In the genomic region with DNA sequence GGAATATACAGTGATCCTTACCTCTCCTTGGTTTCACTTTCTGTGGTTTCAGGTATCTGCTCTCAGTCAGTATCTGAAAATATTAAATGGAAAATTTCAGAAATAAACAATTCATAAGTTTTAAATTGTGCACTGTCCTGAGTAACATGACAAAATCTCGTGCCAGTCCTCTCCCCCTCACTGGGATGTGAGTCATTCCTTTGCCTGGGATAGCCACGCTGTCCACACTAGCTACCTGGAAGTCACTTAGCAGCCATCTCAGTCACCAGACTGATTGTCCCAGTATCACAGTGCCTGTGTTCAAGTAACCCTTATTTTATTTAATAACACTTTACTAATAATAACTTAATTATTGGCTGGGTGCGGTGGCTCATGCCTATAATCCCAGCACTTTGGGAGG, we compare ENCODE assay signal across 21 cellular contexts.
"Had no signal": no experiment of that assay in that cellular context is flagged by ENCODE, and none has a peak within 500 bp of the region (broad histone marks: within the 10 kb centered on the region; RNA-seq: fewer than 3 reads in every experiment).

No MANE protein-coding gene starts in this region.

- H3K4me3 ChIP-seq: cardiac muscle cell, left lung, spleen, upper lobe of right lung had no signal

- H3K36me3 ChIP-seq: cardiac muscle cell, left lung, spleen, upper lobe of right lung had no signal

- DNase-seq: activated CD4-positive, alpha-beta T cell treated with anti-CD3 and anti-CD28 coated beads, Interleukin-2, amount 50 U/mL, for 1 hour; activated CD4-positive, CD25-positive, alpha-beta regulatory T cell treated with anti-CD3 and anti-CD28 coated beads, Interleukin-2, amount 50 U/mL, for 72 hours; activated CD8-positive, alpha-beta memory T cell treated with anti-CD3 and anti-CD28 coated beads, Interleukin-2, amount 50 U/mL, for 4 hours; activated effector memory CD4-positive, alpha-beta T cell treated with anti-CD3 and anti-CD28 coated beads, Interleukin-2, amount 50 U/mL, for 16 hours; activated naive CD4-positive, alpha-beta T cell treated with anti-CD3 and anti-CD28 coated beads, Interleukin-2, amount 50 U/mL, for 16 hours; activated T-cell treated with anti-CD3 and anti-CD28 coated beads, Interleukin-2, amount 50 U/mL, for 72 hours; effector memory CD4-positive, alpha-beta T cell; foreskin keratinocyte; glutamatergic neuron; hippocampal formation; left lung; midbrain; nucleus accumbens; retina; spleen; stimulated activated CD4-positive, alpha-beta T cell treated with anti-CD3 and anti-CD28 coated beads, Interleukin-4, amount 100 ng/mL, for 4 hours; T-helper 2 cell; upper lobe of right lung had no signal

- H3K27me3 ChIP-seq: cardiac muscle cell, foreskin keratinocyte, left lung, spleen, upper lobe of right lung had no signal

- H3K4me1 ChIP-seq: foreskin keratinocyte, left lung, spleen, upper lobe of right lung had no signal

- H3K27ac ChIP-seq: cardiac muscle cell, foreskin keratinocyte, left lung, spleen, upper lobe of right lung, VCaP had no signal

- H3K9me3 ChIP-seq: left lung, spleen, upper lobe of right lung had no signal

- ATAC-seq: activated T-cell treated with anti-CD3 and anti-CD28 coated beads, Interleukin-2, amount 50 U/mL, for 72 hours; foreskin keratinocyte; left lung; stimulated activated memory B cell treated with anti-CD40 and anti-IgM and Interleukin-4, amounts not matched to agents 10 μg/mL and 1 μg/mL and 100 μg/mL, for 72 hours; upper lobe of right lung had no signal
